In the genomic region with DNA sequence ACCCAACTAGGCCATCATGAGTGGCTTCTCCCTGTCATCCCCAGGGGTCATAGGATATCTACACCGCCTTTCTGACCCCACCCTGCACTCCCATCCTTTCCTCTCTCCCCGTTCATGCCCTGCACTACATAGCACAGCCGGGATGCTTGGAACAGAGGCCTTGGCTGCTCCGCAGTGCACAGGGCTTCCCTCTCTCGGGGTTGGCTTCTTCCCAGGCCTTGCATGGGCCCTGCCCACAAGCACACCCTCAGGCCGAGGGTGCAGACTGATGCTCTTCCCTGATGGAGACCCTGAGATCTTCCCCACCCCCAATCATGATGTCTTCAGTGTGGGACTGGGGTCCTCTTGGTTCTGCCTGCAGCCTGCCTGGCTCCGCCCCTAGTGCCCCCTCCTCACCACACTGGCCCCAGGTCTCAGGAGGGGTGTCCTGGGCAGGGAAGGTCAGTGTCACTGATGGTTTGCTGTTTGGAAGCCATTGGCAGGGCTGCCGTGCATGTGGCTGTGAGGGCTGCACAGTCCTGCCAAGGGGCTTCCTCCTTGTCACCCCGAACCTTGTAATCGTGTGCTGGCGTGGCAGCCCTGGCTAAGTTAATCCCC, we compare ENCODE assay signal across 1 cellular context.
TF ChIP-seq lines count a peak whose summit lies in the region.

No MANE protein-coding gene starts in this region.

TF ChIP-seq in HCT116, 20 proteins besides CTCF, POLR2A, EP300 and RAD21 (continued from another document):
- TF ChIP-seq, protein P1, sequence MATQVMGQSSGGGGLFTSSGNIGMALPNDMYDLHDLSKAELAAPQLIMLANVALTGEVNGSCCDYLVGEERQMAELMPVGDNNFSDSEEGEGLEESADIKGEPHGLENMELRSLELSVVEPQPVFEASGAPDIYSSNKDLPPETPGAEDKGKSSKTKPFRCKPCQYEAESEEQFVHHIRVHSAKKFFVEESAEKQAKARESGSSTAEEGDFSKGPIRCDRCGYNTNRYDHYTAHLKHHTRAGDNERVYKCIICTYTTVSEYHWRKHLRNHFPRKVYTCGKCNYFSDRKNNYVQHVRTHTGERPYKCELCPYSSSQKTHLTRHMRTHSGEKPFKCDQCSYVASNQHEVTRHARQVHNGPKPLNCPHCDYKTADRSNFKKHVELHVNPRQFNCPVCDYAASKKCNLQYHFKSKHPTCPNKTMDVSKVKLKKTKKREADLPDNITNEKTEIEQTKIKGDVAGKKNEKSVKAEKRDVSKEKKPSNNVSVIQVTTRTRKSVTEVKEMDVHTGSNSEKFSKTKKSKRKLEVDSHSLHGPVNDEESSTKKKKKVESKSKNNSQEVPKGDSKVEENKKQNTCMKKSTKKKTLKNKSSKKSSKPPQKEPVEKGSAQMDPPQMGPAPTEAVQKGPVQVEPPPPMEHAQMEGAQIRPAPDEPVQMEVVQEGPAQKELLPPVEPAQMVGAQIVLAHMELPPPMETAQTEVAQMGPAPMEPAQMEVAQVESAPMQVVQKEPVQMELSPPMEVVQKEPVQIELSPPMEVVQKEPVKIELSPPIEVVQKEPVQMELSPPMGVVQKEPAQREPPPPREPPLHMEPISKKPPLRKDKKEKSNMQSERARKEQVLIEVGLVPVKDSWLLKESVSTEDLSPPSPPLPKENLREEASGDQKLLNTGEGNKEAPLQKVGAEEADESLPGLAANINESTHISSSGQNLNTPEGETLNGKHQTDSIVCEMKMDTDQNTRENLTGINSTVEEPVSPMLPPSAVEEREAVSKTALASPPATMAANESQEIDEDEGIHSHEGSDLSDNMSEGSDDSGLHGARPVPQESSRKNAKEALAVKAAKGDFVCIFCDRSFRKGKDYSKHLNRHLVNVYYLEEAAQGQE (IDR thresholded peaks at IDR 0.05; ENCODE audit: low read depth), result no peak
- TF ChIP-seq EGR1 (IDR thresholded peaks at IDR 0.05; ENCODE audit: low read depth) (no peak), CEBPB (IDR thresholded peaks at IDR 0.05; ENCODE audit: low read depth) (no peak), SRF (IDR thresholded peaks at IDR 0.05; ENCODE audit: low read depth) (no peak), TCF7L2 (IDR thresholded peaks at IDR 0.05; ENCODE audit: borderline replicate concordance, extremely low read depth, insufficient read depth, insufficient read length) (no peak), ELF1 (IDR thresholded peaks at IDR 0.05; ENCODE audit: borderline replicate concordance, low read depth) (no peak), SIN3A (IDR thresholded peaks at IDR 0.05; ENCODE audit: low read depth) (no peak), JUND (IDR thresholded peaks at IDR 0.05) (no peak), EZH2phosphoT487 (IDR thresholded peaks at IDR 0.05; ENCODE audit: borderline replicate concordance) (no peak)
- TF ChIP-seq, protein P2, sequence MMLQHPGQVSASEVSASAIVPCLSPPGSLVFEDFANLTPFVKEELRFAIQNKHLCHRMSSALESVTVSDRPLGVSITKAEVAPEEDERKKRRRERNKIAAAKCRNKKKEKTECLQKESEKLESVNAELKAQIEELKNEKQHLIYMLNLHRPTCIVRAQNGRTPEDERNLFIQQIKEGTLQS (IDR thresholded peaks at IDR 0.05), result no peak
- TF ChIP-seq, protein P3, sequence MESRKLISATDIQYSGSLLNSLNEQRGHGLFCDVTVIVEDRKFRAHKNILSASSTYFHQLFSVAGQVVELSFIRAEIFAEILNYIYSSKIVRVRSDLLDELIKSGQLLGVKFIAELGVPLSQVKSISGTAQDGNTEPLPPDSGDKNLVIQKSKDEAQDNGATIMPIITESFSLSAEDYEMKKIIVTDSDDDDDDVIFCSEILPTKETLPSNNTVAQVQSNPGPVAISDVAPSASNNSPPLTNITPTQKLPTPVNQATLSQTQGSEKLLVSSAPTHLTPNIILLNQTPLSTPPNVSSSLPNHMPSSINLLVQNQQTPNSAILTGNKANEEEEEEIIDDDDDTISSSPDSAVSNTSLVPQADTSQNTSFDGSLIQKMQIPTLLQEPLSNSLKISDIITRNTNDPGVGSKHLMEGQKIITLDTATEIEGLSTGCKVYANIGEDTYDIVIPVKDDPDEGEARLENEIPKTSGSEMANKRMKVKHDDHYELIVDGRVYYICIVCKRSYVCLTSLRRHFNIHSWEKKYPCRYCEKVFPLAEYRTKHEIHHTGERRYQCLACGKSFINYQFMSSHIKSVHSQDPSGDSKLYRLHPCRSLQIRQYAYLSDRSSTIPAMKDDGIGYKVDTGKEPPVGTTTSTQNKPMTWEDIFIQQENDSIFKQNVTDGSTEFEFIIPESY (IDR thresholded peaks at IDR 0.05; ENCODE audit: extremely low read depth, insufficient replicate concordance, low read length), result no peak
- TF ChIP-seq, protein P4, sequence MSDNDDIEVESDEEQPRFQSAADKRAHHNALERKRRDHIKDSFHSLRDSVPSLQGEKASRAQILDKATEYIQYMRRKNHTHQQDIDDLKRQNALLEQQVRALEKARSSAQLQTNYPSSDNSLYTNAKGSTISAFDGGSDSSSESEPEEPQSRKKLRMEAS (IDR thresholded peaks at IDR 0.05), result no peak
